ENCODE assay signal across 18 cellular contexts in genomic region chr19:42248270-42249148, GRCh38. TPM values are rescaled to one million over a fixed set of nuclear protein-coding genes. Genes with fewer than 3 reads are reported as not detected.
DNase-seq lines count a peak whose midpoint lies in the region; ATAC-seq and TF ChIP-seq lines count a peak whose summit lies in the region.
"Had no signal": no experiment of that assay in that cellular context is flagged by ENCODE, and none has a peak within 500 bp of the region (broad histone marks: within the 10 kb centered on the region; RNA-seq: fewer than 3 reads in every experiment).

No MANE protein-coding gene starts in this region.

- POLR2A ChIA-PET in Caco-2 (lab: Charles Lee) (no interaction called here), HCT116 (lab: Charles Lee) (interaction anchor here (0.7 kb wide), 1 partner anchor 22 kb away, joined by 3 read pairs; no protein-coding TSS in a partner anchor)

- BruUV-seq in Caco-2 (replicated peaks; lab: Mats Ljungman, UMichigan) (no TSS peak), HCT116 (replicated peaks; lab: Mats Ljungman, UMichigan) (no TSS peak)

- TF ChIP-seq CTCF in Caco-2 (IDR thresholded peaks at IDR 0.05; ENCODE audit: insufficient read depth in 1 of 2, low read depth in 1 of 2, low read length in 1 of 2, severe bottlenecking in 1 of 2, unreplicated experiment in 1 of 2) (no peak), HCT116 (IDR thresholded peaks at IDR 0.05 in 2 of 3, conservative IDR thresholded peaks at IDR 0.05 in 1 of 3; ENCODE audit: borderline replicate concordance in 1 of 3, insufficient read depth in 1 of 3, low read depth in 2 of 3, low read length in 2 of 3) (no peak), coronary artery (IDR thresholded peaks at IDR 0.05) (no peak), sigmoid colon (IDR thresholded peaks at IDR 0.05) (no peak)

- no peak for TF ChIP-seq RAD21 in HCT116 (IDR thresholded peaks at IDR 0.05; ENCODE audit: low read depth)

- H3K27me3 Mint-ChIP-seq in Caco-2 (ENCODE audit: insufficient read depth, unreplicated experiment): no peaks in the 10 kb centered on the region
- H3K27me3 Mint-ChIP-seq in activated T-helper 2 cell treated with anti-CD3 and anti-CD28 coated beads, Interferon-gamma antibody, Interleukin-2, Interleukin-4, amounts not matched to agents 10 μg/mL and 5 μg/mL and 100 μg/mL, durations not matched to agents 14 hours and 24 hours and 36 hours (ENCODE audit: low read depth): no peaks in the 10 kb centered on the region
- H3K27me3 Mint-ChIP-seq: activated naive CD4-positive, alpha-beta T cell treated with anti-CD3 and anti-CD28 coated beads, Interleukin-2, amount 10 ng/mL, durations not matched to agents 7 days and 5 days had no signal

- H3K4me2 ChIP-seq in HCT116 (ENCODE audit: low read length): no peak overlapping the region

- H3K36me3 ChIP-seq in Caco-2 (ENCODE audit: control insufficient read depth, insufficient read depth, low read length): peaks cover 5% of the 10 kb centered on the region
- peaks cover 0 to 7% of the 10 kb centered on the region in 2 experiments; a peak in 2 of 4 replicates for H3K36me3 ChIP-seq in HCT116 (ENCODE audit: control insufficient read depth in 1 of 2, insufficient read depth in 2 of 2, low read length in 2 of 2)
- peaks cover 14 to 22% (median 17%) of the 10 kb centered on the region in 4 donors for H3K36me3 ChIP-seq in sigmoid colon

- peaks cover 35% of the 10 kb centered on the region for H3K4me1 Mint-ChIP-seq in Caco-2 (ENCODE audit: low read depth, unreplicated experiment)
- H3K4me1 Mint-ChIP-seq in activated T-helper 2 cell treated with anti-CD3 and anti-CD28 coated beads, Interferon-gamma antibody, Interleukin-2, Interleukin-4, amounts not matched to agents 10 μg/mL and 5 μg/mL and 100 μg/mL, durations not matched to agents 14 hours and 24 hours and 36 hours (ENCODE audit: low read depth): peaks cover 26% of the 10 kb centered on the region

- ATAC-seq in HCT116 (no peak), GM18867 (IDR thresholded peaks at IDR 0.05; ENCODE audit: unreplicated experiment) (no peak)
- ATAC-seq: left colon, PC-3 had no signal

- peaks cover 3% of the 10 kb centered on the region; the same call in 1 of the 2 replicates for H4K20me1 ChIP-seq in HCT116 (ENCODE audit: insufficient read depth)

- H2AFZ ChIP-seq in HCT116 (ENCODE audit: low read depth, low read length, poor library complexity, severe bottlenecking): no peak overlapping the region

- WGBS in sigmoid colon, 2 donors: 91 to 93% methylated on average over 41 of the region's 41 CpGs

- H3K79me2 ChIP-seq in HCT116 (ENCODE audit: insufficient read depth, low read length): peaks cover 43% of the 10 kb centered on the region

- H3K4me3 ChIP-seq in Caco-2 (ENCODE audit: low read depth, low read length) (no peak overlapping the region), HCT116 (replicated peaks in 1 of 2; ENCODE audit: low read depth in 1 of 2, low read length in 2 of 2) (no peak overlapping the region), coronary artery (no peak overlapping the region), sigmoid colon (no peak overlapping the region)
- H3K4me3 ChIP-seq: BLaER1 treated with 17β-estradiol and CSF1 and Interleukin-3, amounts not matched to agents 10 nM and 100 nM had no signal

- H3K27ac Mint-ChIP-seq in Caco-2 (ENCODE audit: unreplicated experiment): peak overlapping the region; percentile 67
- H3K27ac Mint-ChIP-seq in activated T-helper 2 cell treated with anti-CD3 and anti-CD28 coated beads, Interferon-gamma antibody, Interleukin-2, Interleukin-4, amounts not matched to agents 10 μg/mL and 5 μg/mL and 100 μg/mL, durations not matched to agents 14 hours and 24 hours and 36 hours: no peak overlapping the region
- H3K27ac Mint-ChIP-seq: activated naive CD4-positive, alpha-beta T cell treated with anti-CD3 and anti-CD28 coated beads, Interleukin-2, amount 10 ng/mL, durations not matched to agents 7 days and 5 days had no signal

- intact Hi-C loops in Caco-2 (cut with micrococcal nuclease; ENCODE audit: unreplicated experiment) (no loop called here), HCT116 (cut with micrococcal nuclease) (no loop called here), sigmoid colon (cut with DNase I) (no loop called here)
- intact Hi-C loops in activated T-helper 2 cell treated with anti-CD3 and anti-CD28 coated beads, Interferon-gamma antibody, Interleukin-2, Interleukin-4, amounts not matched to agents 10 μg/mL and 5 μg/mL and 100 μg/mL, durations not matched to agents 14 hours and 24 hours and 36 hours (cut with micrococcal nuclease): no loop called here

- DNase-seq in Caco-2 (no peak), HCT116 (ENCODE audit: low read depth, low spot score) (no peak), coronary artery (ENCODE audit: low spot score) (no peak), sigmoid colon (no peak), NCI-H128 (lab: John Stamatoyannopoulos, UW; ENCODE audit: unreplicated experiment) (no peak)
- no peak for DNase-seq in activated T-helper 2 cell treated with anti-CD3 and anti-CD28 coated beads, Interferon-gamma antibody, Interleukin-2, Interleukin-4, amounts not matched to agents 10 μg/mL and 5 μg/mL and 100 μg/mL, durations not matched to agents 14 hours and 24 hours and 36 hours (ENCODE audit: low spot score)
- DNase-seq: activated CD4-positive, alpha-beta T cell treated with anti-CD3 and anti-CD28 coated beads for 48 hours; activated naive CD4-positive, alpha-beta T cell treated with anti-CD3 and anti-CD28 coated beads, Interleukin-2, amount 10 ng/mL, durations not matched to agents 7 days and 5 days; central memory CD4-positive, alpha-beta T cell; left colon; NCI-H1092 treated with DMSO at 0.1 percent for 48 hours; NCI-H2171; NCI-H774; occipital lobe; PC-3; stimulated activated CD4-positive, alpha-beta T cell treated with anti-CD3 and anti-CD28 coated beads, Interleukin-4, amount 100 ng/mL, for 24 hours had no signal

- no peak overlapping the region for H3K9ac ChIP-seq in HCT116 (ENCODE audit: low read length)

- peaks cover 75% of the 10 kb centered on the region for H3K36me3 Mint-ChIP-seq in Caco-2 (ENCODE audit: insufficient read depth, unreplicated experiment)
- peaks cover 15% of the 10 kb centered on the region for H3K36me3 Mint-ChIP-seq in activated T-helper 2 cell treated with anti-CD3 and anti-CD28 coated beads, Interferon-gamma antibody, Interleukin-2, Interleukin-4, amounts not matched to agents 10 μg/mL and 5 μg/mL and 100 μg/mL, durations not matched to agents 14 hours and 24 hours and 36 hours (ENCODE audit: low read depth)

- peaks cover 26% of the 10 kb centered on the region for H3K4me1 ChIP-seq in Caco-2
- peaks cover 26 to 51% of the 10 kb centered on the region in 2 experiments for H3K4me1 ChIP-seq in HCT116 (ENCODE audit: control insufficient read depth in 1 of 2, insufficient read depth in 2 of 2, low read length in 2 of 2)
- peaks cover 0 to 81% (median 72%) of the 10 kb centered on the region in 4 donors for H3K4me1 ChIP-seq in sigmoid colon

- no peaks in the 10 kb centered on the region for H3K9me2 ChIP-seq in HCT116 (ENCODE audit: insufficient read depth)

- TF ChIP-seq POLR2A in HCT116 (IDR thresholded peaks at IDR 0.05; ENCODE audit: borderline replicate concordance, extremely low read depth, insufficient read depth, insufficient read length) (no peak), sigmoid colon (IDR thresholded peaks at IDR 0.05) (no peak)

- no peaks in the 10 kb centered on the region for H3K9me3 ChIP-seq in Caco-2
- H3K9me3 ChIP-seq in HCT116 (ENCODE audit: control insufficient read depth in 1 of 2, insufficient read depth in 1 of 2, low read depth in 1 of 2, low read length in 2 of 2): no peaks in the 10 kb centered on the region
- H3K9me3 ChIP-seq in sigmoid colon: no peaks in the 10 kb centered on the region
- H3K9me3 ChIP-seq: BLaER1 treated with 17β-estradiol and CSF1 and Interleukin-3, amounts not matched to agents 10 nM and 100 nM had no signal

- no peaks in the 10 kb centered on the region for H3K9me3 Mint-ChIP-seq in Caco-2 (ENCODE audit: unreplicated experiment)
- H3K9me3 Mint-ChIP-seq in activated T-helper 2 cell treated with anti-CD3 and anti-CD28 coated beads, Interferon-gamma antibody, Interleukin-2, Interleukin-4, amounts not matched to agents 10 μg/mL and 5 μg/mL and 100 μg/mL, durations not matched to agents 14 hours and 24 hours and 36 hours: no peaks in the 10 kb centered on the region
- H3K9me3 Mint-ChIP-seq: activated naive CD4-positive, alpha-beta T cell treated with anti-CD3 and anti-CD28 coated beads, Interleukin-2, amount 10 ng/mL, durations not matched to agents 7 days and 5 days had no signal

- H3K27ac ChIP-seq in HCT116 (ENCODE audit: low read depth, low read length) (no peak overlapping the region; the same call in 1 of the 2 replicates), coronary artery (peak overlapping the region; percentile 99), sigmoid colon (peak overlapping the region; percentile 39 to 100 (median 100))

- CTCF ChIA-PET in Caco-2 (lab: Charles Lee) (no interaction called here), HCT116 (lab: Charles Lee) (no interaction called here)

- H3K27me3 ChIP-seq in Caco-2 (replicated peaks; ENCODE audit: control insufficient read depth, insufficient read depth, low read length): no peaks in the 10 kb centered on the region
- no peaks in the 10 kb centered on the region for H3K27me3 ChIP-seq in HCT116 (ENCODE audit: insufficient read depth, low read length)
- H3K27me3 ChIP-seq in sigmoid colon: no peaks in the 10 kb centered on the region
- H3K27me3 ChIP-seq: BLaER1 treated with 17β-estradiol and CSF1 and Interleukin-3, amounts not matched to agents 10 nM and 100 nM had no signal

- H3K4me3 Mint-ChIP-seq in Caco-2 (ENCODE audit: unreplicated experiment): no peak overlapping the region
- H3K4me3 Mint-ChIP-seq in activated T-helper 2 cell treated with anti-CD3 and anti-CD28 coated beads, Interferon-gamma antibody, Interleukin-2, Interleukin-4, amounts not matched to agents 10 μg/mL and 5 μg/mL and 100 μg/mL, durations not matched to agents 14 hours and 24 hours and 36 hours (ENCODE audit: low read depth): no peak overlapping the region
- H3K4me3 Mint-ChIP-seq: activated naive CD4-positive, alpha-beta T cell treated with anti-CD3 and anti-CD28 coated beads, Interleukin-2, amount 10 ng/mL, durations not matched to agents 7 days and 5 days had no signal

- no peak for TF ChIP-seq EP300 in sigmoid colon (IDR thresholded peaks at IDR 0.05)

- RAD21 ChIA-PET in HCT116 (lab: Charles Lee; ENCODE audit: low non-redundant PET in 1 of 2, low total read pairs in 2 of 2, uncharacterized antibody in 2 of 2, unreplicated experiment in 2 of 2): interaction anchor here in 1 of 2 experiments (0.6 kb wide), 1 partner anchor 30 kb away, joined by 5 read pairs; no protein-coding TSS in a partner anchor

RNA-seq across cellular contexts. Expression of gene GSK3A, which starts 6.1 kb away (rescaled TPM):
- total RNA-seq in Caco-2 (2022) (59.6 and 60.2 TPM in 2 replicates), HCT116 (2021; ENCODE audit: unreplicated experiment) (57.2 TPM), sigmoid colon (10 to 100 TPM; 17.4 to 28.5 (median 20.5) TPM)
- polyA plus RNA-seq in HCT116 (2012): 58.8 and 65.6 TPM in 2 replicates
- polyA plus RNA-seq in sigmoid colon: 10 to 100 TPM; 31.8 to 49.5 (median 49.0) TPM
- total RNA-seq in activated T-helper 2 cell treated with anti-CD3 and anti-CD28 coated beads, Interferon-gamma antibody, Interleukin-2, Interleukin-4, amounts not matched to agents 10 μg/mL and 5 μg/mL and 100 μg/mL, durations not matched to agents 14 hours and 24 hours and 36 hours: 48.0 and 52.4 TPM in 2 replicates

RNA-seq across cellular contexts. Expression of gene ERF, which starts 6.4 kb away (rescaled TPM):
- total RNA-seq in Caco-2 (2022): 134 and 149 TPM in 2 replicates
- total RNA-seq in HCT116 (2021; ENCODE audit: unreplicated experiment): 96.1 TPM
- polyA plus RNA-seq in HCT116 (2012): 55.7 and 62.1 TPM in 2 replicates
- total RNA-seq in sigmoid colon: 10 to 100 TPM; 18.9 to 39.3 (median 25.6) TPM
- 10 to 100 TPM; 18.6 to 42.8 (median 23.6) TPM for polyA plus RNA-seq in sigmoid colon
- 58.4 and 59.1 TPM in 2 replicates for total RNA-seq in activated T-helper 2 cell treated with anti-CD3 and anti-CD28 coated beads, Interferon-gamma antibody, Interleukin-2, Interleukin-4, amounts not matched to agents 10 μg/mL and 5 μg/mL and 100 μg/mL, durations not matched to agents 14 hours and 24 hours and 36 hours

RNA-seq across cellular contexts. Expression of gene CIC, which starts 20.5 kb away (rescaled TPM):
- 44.8 and 47.8 TPM in 2 replicates for total RNA-seq in Caco-2 (2022)
- total RNA-seq in HCT116 (2021; ENCODE audit: unreplicated experiment): 52.0 TPM
- polyA plus RNA-seq in HCT116 (2012): 43.4 and 44.2 TPM in 2 replicates
- 10 to 100 TPM; 16.0 to 31.3 (median 24.9) TPM for total RNA-seq in sigmoid colon
- polyA plus RNA-seq in sigmoid colon: 10 to 100 TPM in 2 of 3 donors, 1 to 10 TPM in 1; 8.4 to 42.1 (median 17.3) TPM
- 68.3 and 69.3 TPM in 2 replicates for total RNA-seq in activated T-helper 2 cell treated with anti-CD3 and anti-CD28 coated beads, Interferon-gamma antibody, Interleukin-2, Interleukin-4, amounts not matched to agents 10 μg/mL and 5 μg/mL and 100 μg/mL, durations not matched to agents 14 hours and 24 hours and 36 hours

RNA-seq across cellular contexts. Expression of gene ZNF526, which starts 28.4 kb away (rescaled TPM):
- total RNA-seq in Caco-2 (2022): 19.4 and 22.6 TPM in 2 replicates
- 13.1 TPM for total RNA-seq in HCT116 (2021; ENCODE audit: unreplicated experiment)
- 7.1 TPM in 2 replicates for polyA plus RNA-seq in HCT116 (2012)
- total RNA-seq in sigmoid colon: 1 to 10 TPM; 2.2 to 6.1 (median 4.3) TPM
- 1 to 10 TPM; 3.0 to 6.8 (median 3.2) TPM for polyA plus RNA-seq in sigmoid colon
- 17.3 and 18.4 TPM in 2 replicates for total RNA-seq in activated T-helper 2 cell treated with anti-CD3 and anti-CD28 coated beads, Interferon-gamma antibody, Interleukin-2, Interleukin-4, amounts not matched to agents 10 μg/mL and 5 μg/mL and 100 μg/mL, durations not matched to agents 14 hours and 24 hours and 36 hours

RNA-seq across cellular contexts. Expression of gene DEDD2, which starts 31.0 kb away (rescaled TPM):
- 31.2 and 31.4 TPM in 2 replicates for total RNA-seq in Caco-2 (2022)
- 32.7 TPM for total RNA-seq in HCT116 (2021; ENCODE audit: unreplicated experiment)
- 32.8 and 41.3 TPM in 2 replicates for polyA plus RNA-seq in HCT116 (2012)
- 10 to 100 TPM; 28.5 to 41.3 (median 36.3) TPM for total RNA-seq in sigmoid colon
- polyA plus RNA-seq in sigmoid colon: 10 to 100 TPM; 42.2 to 87.6 (median 49.9) TPM
- total RNA-seq in activated T-helper 2 cell treated with anti-CD3 and anti-CD28 coated beads, Interferon-gamma antibody, Interleukin-2, Interleukin-4, amounts not matched to agents 10 μg/mL and 5 μg/mL and 100 μg/mL, durations not matched to agents 14 hours and 24 hours and 36 hours: 32.1 and 33.6 TPM in 2 replicates
